Comparison of ENCODE assay signal across 9 cellular contexts in the genomic region with DNA sequence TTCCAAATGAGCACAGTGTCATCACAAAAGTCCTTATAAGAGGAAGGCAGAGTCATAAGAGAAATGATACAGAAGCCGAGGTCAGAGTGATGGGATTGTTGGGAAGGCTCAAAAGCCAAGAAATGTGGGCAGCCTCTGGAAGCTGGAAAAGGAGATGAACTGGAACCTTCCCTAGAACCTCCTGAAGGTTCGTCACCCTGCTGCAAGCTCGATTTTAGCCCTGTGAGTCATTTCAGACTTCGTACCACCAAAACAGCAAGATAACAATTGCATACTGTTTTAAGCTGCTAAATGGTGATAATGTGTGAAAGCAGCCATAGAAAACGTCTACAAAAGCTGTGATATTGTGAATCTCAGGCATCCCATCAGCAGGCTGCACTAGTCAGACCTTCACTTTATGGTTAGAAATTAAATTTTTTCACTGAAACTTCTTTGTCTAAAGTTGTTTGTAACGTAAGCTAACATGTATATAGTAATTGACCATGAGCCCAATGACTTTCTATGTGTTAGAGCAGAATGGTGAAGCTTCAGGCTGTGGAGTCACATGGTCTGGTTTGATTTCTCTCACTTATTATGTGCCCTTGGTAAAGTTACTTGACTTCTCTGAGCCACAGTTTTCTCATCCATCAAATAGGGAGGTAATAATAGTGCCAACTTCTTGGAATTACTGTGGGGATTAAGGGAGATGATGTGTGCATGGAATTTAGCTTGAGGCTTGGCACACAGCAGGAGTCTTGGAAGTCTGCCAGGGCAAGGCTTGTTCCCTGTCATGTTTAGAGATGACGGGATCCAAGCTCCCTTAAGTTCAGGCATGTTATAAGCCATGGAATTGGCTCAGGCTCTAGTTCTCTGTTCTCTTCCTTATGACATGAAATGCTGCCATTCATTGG.
DNase-seq lines count a peak whose midpoint lies in the region; TF ChIP-seq lines count a peak whose summit lies in the region.
"Had no signal": no experiment of that assay in that cellular context is flagged by ENCODE, and none has a peak within 500 bp of the region (broad histone marks: within the 10 kb centered on the region; RNA-seq: fewer than 3 reads in every experiment).

No MANE protein-coding gene starts in this region.

- DNase-seq in Daoy (ENCODE audit: low read depth) = peak; percentile 89
- DNase-seq in NCI-H2029 (lab: John Stamatoyannopoulos, UW) = peak; percentile 56
- DNase-seq in MCF 10A (ENCODE audit: unreplicated experiment) = peak; percentile 98
- peak; percentile 12 for DNase-seq in mucosa of gallbladder (ENCODE audit: low spot score)
- DNase-seq in GM13976 (ENCODE audit: low spot score) = no peak
- DNase-seq in activated naive CD4-positive, alpha-beta T cell treated with anti-CD3 and anti-CD28 coated beads, Interleukin-2, amount 50 U/mL, for 16 hours = no peak
- no peak for DNase-seq in KG1 (lab: John Stamatoyannopoulos, UW)
- no peak for DNase-seq in GM19240 (ENCODE audit: insufficient read length, low spot score)
- DNase-seq: stimulated activated CD4-positive, alpha-beta T cell treated with anti-CD3 and anti-CD28 coated beads, Interleukin-15, amount 100 ng/mL, for 24 hours had no signal

- CTCF ChIA-PET in MCF 10A (lab: Yijun Ruan, JAX) = interaction anchor here (0.6 to 1.1 kb wide), 9 partner anchors 12 to 1368 kb away, joined by 3 to 7 read pairs (median 3); no protein-coding TSS in a partner anchor

- in situ Hi-C loops in GM13976 (cut with MboI; ENCODE audit: low sequenced_read_pairs, unreplicated experiment) = no loop called here

- BruUV-seq in MCF 10A (replicated peaks; lab: Mats Ljungman, UMichigan) = no TSS peak

- peaks cover 19% of the 10 kb centered on the region for H3K4me1 Mint-ChIP-seq in MCF 10A (ENCODE audit: insufficient read depth, unreplicated experiment)

- no peak overlapping the region for H3K4me3 Mint-ChIP-seq in MCF 10A (ENCODE audit: unreplicated experiment)

- peaks cover 7% of the 10 kb centered on the region for H3K36me3 Mint-ChIP-seq in MCF 10A (ENCODE audit: insufficient read depth, unreplicated experiment)

- intact Hi-C loops in MCF 10A (cut with micrococcal nuclease) = no loop called here

- TF ChIP-seq CTCF in MCF 10A (IDR thresholded peaks at IDR 0.05; ENCODE audit: unreplicated experiment) = no peak
- TF ChIP-seq CTCF in GM13976 (IDR thresholded peaks at IDR 0.05; ENCODE audit: borderline replicate concordance, control extremely low read depth, extremely low read depth, insufficient read depth, missing control alignments) = no peak

- POLR2A ChIA-PET in MCF 10A (lab: Yijun Ruan, JAX) = interaction anchor here (0.5 to 3.3 kb wide), 18 partner anchors 10 to 263 kb away, joined by 3 to 26 read pairs (median 4); a partner anchor contains a TSS

- no peaks in the 10 kb centered on the region for H3K9me3 Mint-ChIP-seq in MCF 10A (ENCODE audit: unreplicated experiment)

- no peak overlapping the region for H3K27ac Mint-ChIP-seq in MCF 10A (ENCODE audit: low read depth, unreplicated experiment)

- H3K27me3 Mint-ChIP-seq in MCF 10A (ENCODE audit: insufficient read depth, unreplicated experiment) = no peaks in the 10 kb centered on the region

Comparison
In these comparisons a context has a peak if more than half of its experiments do, and no peak if none do; other contexts are left out.
1. DNase-seq: peak in Daoy (single experiment), NCI-H2029 (single experiment), MCF 10A (single experiment) and mucosa of gallbladder (single experiment); none in GM13976 (single experiment), activated naive CD4-positive, alpha-beta T cell treated with anti-CD3 and anti-CD28 coated beads, Interleukin-2, amount 50 U/mL, for 16 hours (single experiment), KG1 (single experiment) and GM19240 (single experiment).